In genomic region chr1:25948641-25949040, GRCh38 we compare ENCODE assay signal across 24 cellular contexts.
"Had no signal": no experiment of that assay in that cellular context is flagged by ENCODE, and none has a peak within 500 bp of the region (broad histone marks: within the 10 kb centered on the region; RNA-seq: fewer than 3 reads in every experiment).

No MANE protein-coding gene starts in this region.

- H3K4me3 Mint-ChIP-seq: dendritic cell treated with granulocyte-macrophage colony-stimulating factor and Interleukin-4, amounts not matched to agents 40 ng/mL and 50 ng/mL, for 4 days; mesothelial cell of epicardium; naive B cell had no signal

- H3K27ac ChIP-seq: colonic mucosa, epithelial cell of prostate, esophagus squamous epithelium, gastrocnemius medialis, heart right ventricle, left lung, lower lobe of right lung had no signal

- H3K4me3 ChIP-seq: colonic mucosa, esophagus squamous epithelium, gastrocnemius medialis, heart right ventricle, left lung, lower lobe of right lung, mucosa of descending colon had no signal

- ATAC-seq: esophagus mucosa, gastrocnemius medialis, heart right ventricle, left cardiac atrium, left lung, left ventricle myocardium superior, lower lobe of right lung, mucosa of descending colon had no signal

- H3K27ac Mint-ChIP-seq: dendritic cell treated with granulocyte-macrophage colony-stimulating factor and Interleukin-4, amounts not matched to agents 40 ng/mL and 50 ng/mL, for 4 days; mesothelial cell of epicardium; naive B cell had no signal

- H3K36me3 ChIP-seq: colonic mucosa, esophagus squamous epithelium, gastrocnemius medialis, heart right ventricle, left lung, lower lobe of right lung had no signal

- H3K27me3 Mint-ChIP-seq: naive B cell had no signal

- DNase-seq: colonic mucosa; cortex of kidney; effector memory CD4-positive, alpha-beta T cell; esophagus squamous epithelium; foreskin fibroblast; foreskin melanocyte; gastrocnemius medialis; glutamatergic neuron; head of caudate nucleus; heart right ventricle; hippocampal formation; left cardiac atrium; left lung; left ventricle myocardium superior; lower lobe of right lung; mesenchymal stem cell; mucosa of descending colon; naive B cell had no signal

- H3K4me1 ChIP-seq: colonic mucosa, gastrocnemius medialis, left lung, lower lobe of right lung had no signal

- FAIRE-seq: islet of Langerhans, keratinocyte had no signal

- H3K9me3 ChIP-seq: colonic mucosa, esophagus squamous epithelium, gastrocnemius medialis had no signal

- H3K27me3 ChIP-seq: colonic mucosa, esophagus squamous epithelium, gastrocnemius medialis, heart right ventricle, left lung had no signal
